Comparison of ENCODE assay signal across 2 cellular contexts in the genomic region with DNA sequence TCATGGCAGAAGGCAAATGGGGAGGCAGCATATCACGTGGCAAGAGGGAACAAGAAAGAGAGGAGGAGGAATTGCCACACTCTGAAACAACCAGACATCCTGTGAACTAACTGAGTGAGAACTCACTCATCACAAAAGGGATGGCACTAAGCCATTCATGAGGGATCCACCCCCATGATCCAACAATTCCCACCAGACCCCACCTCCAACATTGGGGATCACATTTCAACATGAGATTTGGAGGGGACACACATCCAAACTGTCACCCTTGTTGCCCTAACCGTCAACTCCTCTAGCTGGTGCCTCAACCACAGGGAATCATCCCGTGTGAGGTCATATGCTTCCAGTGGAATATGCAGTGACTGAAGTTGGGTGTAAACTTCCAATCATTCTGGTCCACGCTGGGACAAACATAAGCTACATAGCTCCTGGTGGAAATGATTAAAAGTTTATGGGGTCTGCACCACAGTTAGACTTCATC.
TF ChIP-seq lines count a peak whose summit lies in the region.

No MANE protein-coding gene starts in this region.

TF ChIP-seq in GM23338, 12 proteins besides CTCF, POLR2A, EP300 and RAD21:
- TF ChIP-seq REST (IDR thresholded peaks at IDR 0.05; ENCODE audit: unreplicated experiment) (no peak), EZH2phosphoT487 (IDR thresholded peaks at IDR 0.05; ENCODE audit: unreplicated experiment) (no peak), ETS1 (IDR thresholded peaks at IDR 0.05) (no peak), POLR2AphosphoS5 (IDR thresholded peaks at IDR 0.05; ENCODE audit: low read depth) (peak; percentile 43), NANOG (IDR thresholded peaks at IDR 0.05; ENCODE audit: borderline replicate concordance) (no peak), ZNF462 (CRISPR knock-in tag; IDR thresholded peaks at IDR 0.05) (no peak)

TF ChIP-seq in WTC11, 78 proteins besides CTCF, POLR2A, EP300 and RAD21 (continued from another document):
- TF ChIP-seq, protein P1, sequence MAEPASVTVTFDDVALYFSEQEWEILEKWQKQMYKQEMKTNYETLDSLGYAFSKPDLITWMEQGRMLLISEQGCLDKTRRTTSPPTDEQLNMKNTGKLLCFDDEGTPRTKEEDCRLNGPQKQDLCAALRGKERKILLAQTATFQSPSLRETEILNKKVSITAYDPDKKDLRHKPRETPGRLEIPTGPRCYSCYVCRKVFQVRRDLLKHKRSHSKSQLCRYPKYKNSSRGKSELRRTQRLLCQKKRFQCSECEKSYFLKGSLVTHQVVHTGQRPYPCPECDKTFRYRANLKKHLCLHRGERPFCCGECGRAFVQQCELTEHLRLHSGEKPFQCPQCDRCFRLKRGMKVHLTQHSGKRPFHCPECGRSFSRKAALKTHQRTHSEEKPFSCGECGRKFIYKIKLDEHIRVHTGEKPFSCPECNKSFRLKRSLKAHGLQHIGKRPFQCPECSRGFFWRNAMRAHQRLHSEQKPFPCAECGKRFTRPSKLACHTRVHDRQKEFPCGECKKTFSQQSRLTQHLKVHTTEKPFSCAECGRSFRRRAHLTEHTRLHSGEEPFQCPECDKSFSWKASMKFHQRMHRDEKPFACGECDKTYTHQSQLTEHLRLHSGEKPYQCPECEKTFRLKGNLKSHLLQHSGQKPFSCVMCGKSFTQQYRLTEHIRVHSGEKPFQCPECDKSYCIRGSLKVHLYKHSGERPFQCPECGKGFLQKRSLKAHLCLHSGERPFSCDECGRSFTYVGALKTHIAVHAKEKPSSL (CRISPR knock-in tag; conservative IDR thresholded peaks at IDR 0.05), result peak; percentile 89
- TF ChIP-seq ZNF671 (CRISPR knock-in tag; IDR thresholded peaks at IDR 0.05) (peak; percentile 75; the same call in 1 of the 2 replicates), USF1 (CRISPR knock-in tag; IDR thresholded peaks at IDR 0.05) (peak; percentile 50; the same call in 1 of the 2 replicates), PRRX2 (CRISPR knock-in tag; IDR thresholded peaks at IDR 0.05) (peak; percentile 95), GRHL2 (CRISPR knock-in tag; IDR thresholded peaks at IDR 0.05; ENCODE audit: insufficient replicate concordance, severe bottlenecking) (no peak), ZNF532 (CRISPR knock-in tag; IDR thresholded peaks at IDR 0.05; ENCODE audit: borderline replicate concordance) (peak; percentile 88), ATF1 (CRISPR knock-in tag; IDR thresholded peaks at IDR 0.05) (no peak), FOXP1 (CRISPR knock-in tag; IDR thresholded peaks at IDR 0.05; ENCODE audit: borderline replicate concordance) (no peak), RELA (CRISPR knock-in tag; IDR thresholded peaks at IDR 0.05; ENCODE audit: borderline replicate concordance) (no peak), RORB (CRISPR knock-in tag; IDR thresholded peaks at IDR 0.05) (no peak), USF2 (CRISPR knock-in tag; IDR thresholded peaks at IDR 0.05) (peak; percentile 62), NFATC4 (CRISPR knock-in tag; IDR thresholded peaks at IDR 0.05) (peak; percentile 89), ZMAT4 (CRISPR knock-in tag; IDR thresholded peaks at IDR 0.05) (peak; percentile 25; the same call in 1 of the 2 replicates), IRF1 (CRISPR knock-in tag; IDR thresholded peaks at IDR 0.05) (no peak), ZNF416 (CRISPR knock-in tag; IDR thresholded peaks at IDR 0.05) (peak; percentile 86), ZNF512 (CRISPR knock-in tag; IDR thresholded peaks at IDR 0.05; ENCODE audit: borderline replicate concordance) (no peak)
- TF ChIP-seq, protein P2, sequence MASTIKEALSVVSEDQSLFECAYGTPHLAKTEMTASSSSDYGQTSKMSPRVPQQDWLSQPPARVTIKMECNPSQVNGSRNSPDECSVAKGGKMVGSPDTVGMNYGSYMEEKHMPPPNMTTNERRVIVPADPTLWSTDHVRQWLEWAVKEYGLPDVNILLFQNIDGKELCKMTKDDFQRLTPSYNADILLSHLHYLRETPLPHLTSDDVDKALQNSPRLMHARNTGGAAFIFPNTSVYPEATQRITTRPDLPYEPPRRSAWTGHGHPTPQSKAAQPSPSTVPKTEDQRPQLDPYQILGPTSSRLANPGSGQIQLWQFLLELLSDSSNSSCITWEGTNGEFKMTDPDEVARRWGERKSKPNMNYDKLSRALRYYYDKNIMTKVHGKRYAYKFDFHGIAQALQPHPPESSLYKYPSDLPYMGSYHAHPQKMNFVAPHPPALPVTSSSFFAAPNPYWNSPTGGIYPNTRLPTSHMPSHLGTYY (CRISPR knock-in tag; IDR thresholded peaks at IDR 0.05), result peak; percentile 86
- TF ChIP-seq, protein P3, sequence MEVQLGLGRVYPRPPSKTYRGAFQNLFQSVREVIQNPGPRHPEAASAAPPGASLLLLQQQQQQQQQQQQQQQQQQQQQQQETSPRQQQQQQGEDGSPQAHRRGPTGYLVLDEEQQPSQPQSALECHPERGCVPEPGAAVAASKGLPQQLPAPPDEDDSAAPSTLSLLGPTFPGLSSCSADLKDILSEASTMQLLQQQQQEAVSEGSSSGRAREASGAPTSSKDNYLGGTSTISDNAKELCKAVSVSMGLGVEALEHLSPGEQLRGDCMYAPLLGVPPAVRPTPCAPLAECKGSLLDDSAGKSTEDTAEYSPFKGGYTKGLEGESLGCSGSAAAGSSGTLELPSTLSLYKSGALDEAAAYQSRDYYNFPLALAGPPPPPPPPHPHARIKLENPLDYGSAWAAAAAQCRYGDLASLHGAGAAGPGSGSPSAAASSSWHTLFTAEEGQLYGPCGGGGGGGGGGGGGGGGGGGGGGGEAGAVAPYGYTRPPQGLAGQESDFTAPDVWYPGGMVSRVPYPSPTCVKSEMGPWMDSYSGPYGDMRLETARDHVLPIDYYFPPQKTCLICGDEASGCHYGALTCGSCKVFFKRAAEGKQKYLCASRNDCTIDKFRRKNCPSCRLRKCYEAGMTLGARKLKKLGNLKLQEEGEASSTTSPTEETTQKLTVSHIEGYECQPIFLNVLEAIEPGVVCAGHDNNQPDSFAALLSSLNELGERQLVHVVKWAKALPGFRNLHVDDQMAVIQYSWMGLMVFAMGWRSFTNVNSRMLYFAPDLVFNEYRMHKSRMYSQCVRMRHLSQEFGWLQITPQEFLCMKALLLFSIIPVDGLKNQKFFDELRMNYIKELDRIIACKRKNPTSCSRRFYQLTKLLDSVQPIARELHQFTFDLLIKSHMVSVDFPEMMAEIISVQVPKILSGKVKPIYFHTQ (CRISPR knock-in tag; IDR thresholded peaks at IDR 0.05), result peak; percentile 90; the same call in 1 of the 2 replicates
TF ChIP-seq in WTC11: peak in this region for 13.
